ENCODE assay signal across 10 cellular contexts in genomic region chr13:46149272-46150133, GRCh38. TPM values are rescaled to one million over a fixed set of nuclear protein-coding genes. Genes with fewer than 3 reads are reported as not detected.
DNase-seq lines count a peak whose midpoint lies in the region; ATAC-seq and TF ChIP-seq lines count a peak whose summit lies in the region.
"Had no signal": no experiment of that assay in that cellular context is flagged by ENCODE, and none has a peak within 500 bp of the region (broad histone marks: within the 10 kb centered on the region; RNA-seq: fewer than 3 reads in every experiment).

No MANE protein-coding gene starts in this region.

- no peaks in the 10 kb centered on the region for H3K36me3 ChIP-seq in mesenchymal stem cell (ENCODE audit: control insufficient read depth in 1 of 2, insufficient read depth in 2 of 2, low read depth in 1 of 2, low read length in 2 of 2)
- no peaks in the 10 kb centered on the region for H3K36me3 ChIP-seq in WERI-Rb-1

- no peak overlapping the region for H3K18ac ChIP-seq in mesenchymal stem cell (ENCODE audit: low read depth in 1 of 2, low read length in 2 of 2)

- POLR2A ChIA-PET in CD4-positive, alpha-beta T cell (lab: Charles Lee) = interaction anchor here (0.6 to 2.3 kb wide), 4 partner anchors 18 to 146 kb away, joined by 3 to 6 read pairs (median 4); partner anchors contain the start of gene LCP1
- POLR2A ChIA-PET in activated CD8-positive, alpha-beta T cell treated with anti-CD3 and anti-CD28 coated beads, Interleukin-2, amount 10 ng/mL, durations not matched to agents 7 days and 5 days (lab: Charles Lee) = interaction anchor here (1.4 kb wide), 1 partner anchor 24 kb away, joined by 3 read pairs; no protein-coding TSS in a partner anchor

- no peak for TF ChIP-seq CTCF in CD4-positive, alpha-beta T cell (IDR thresholded peaks at IDR 0.05)
- TF ChIP-seq CTCF in osteocyte (IDR thresholded peaks at IDR 0.05) = no peak
- no peak for TF ChIP-seq CTCF in WERI-Rb-1 (IDR thresholded peaks at IDR 0.05; ENCODE audit: low read depth, low read length)

- ATAC-seq in CD4-positive, alpha-beta T cell (ENCODE audit: poor library complexity) = no peak
- ATAC-seq in HG02610 (IDR thresholded peaks at IDR 0.05; ENCODE audit: unreplicated experiment) = peak; percentile 41
- ATAC-seq in activated CD8-positive, alpha-beta T cell treated with anti-CD3 and anti-CD28 coated beads, Interleukin-2, amount 10 ng/mL, durations not matched to agents 7 days and 5 days = peak; percentile 23

- H3K4me1 ChIP-seq in mesenchymal stem cell (ENCODE audit: control insufficient read depth, insufficient read depth, low read depth, low read length) = peaks cover 4% of the 10 kb centered on the region

- no peaks in the 10 kb centered on the region for H3K9me3 ChIP-seq in CD4-positive, alpha-beta T cell (ENCODE audit: control insufficient read depth, low read length)
- H3K9me3 ChIP-seq in mesenchymal stem cell (ENCODE audit: control insufficient read depth, low read length) (no peaks in the 10 kb centered on the region), WERI-Rb-1 (ENCODE audit: severe bottlenecking) (no peaks in the 10 kb centered on the region)

- H2BK120ac ChIP-seq in mesenchymal stem cell (ENCODE audit: low read depth, low read length) = no peak overlapping the region

- CTCF ChIA-PET in CD4-positive, alpha-beta T cell (lab: Charles Lee) = interaction anchor here (1.0 to 4.0 kb wide), 3 partner anchors 11 to 130 kb away, joined by 3 to 19 read pairs (median 3); no protein-coding TSS in a partner anchor
- CTCF ChIA-PET in activated CD8-positive, alpha-beta T cell treated with anti-CD3 and anti-CD28 coated beads, Interleukin-2, amount 10 ng/mL, durations not matched to agents 7 days and 5 days (lab: Charles Lee) = interaction anchor here (1.3 to 4.1 kb wide), 5 partner anchors 10 to 172 kb away, joined by 3 to 37 read pairs (median 21); no protein-coding TSS in a partner anchor

- no peak overlapping the region for H2BK15ac ChIP-seq in mesenchymal stem cell (ENCODE audit: low read depth, poor library complexity, severe bottlenecking)

- H3K4me2 ChIP-seq in mesenchymal stem cell (ENCODE audit: low read length, poor library complexity, severe bottlenecking) = no peak overlapping the region

- H3K9ac ChIP-seq in mesenchymal stem cell (ENCODE audit: low read length) = no peak overlapping the region

- H3K27me3 Mint-ChIP-seq in CD4-positive, alpha-beta T cell = no peaks in the 10 kb centered on the region
- no peaks in the 10 kb centered on the region for H3K27me3 Mint-ChIP-seq in activated CD8-positive, alpha-beta T cell treated with anti-CD3 and anti-CD28 coated beads, Interleukin-2, amount 10 ng/mL, durations not matched to agents 7 days and 5 days (ENCODE audit: low read depth)
- H3K27me3 Mint-ChIP-seq in osteocyte (ENCODE audit: unreplicated experiment) = peaks cover 38% of the 10 kb centered on the region

- H3K4ac ChIP-seq in mesenchymal stem cell (ENCODE audit: low read depth in 1 of 2, low read length in 2 of 2) = no peak overlapping the region

- no peaks in the 10 kb centered on the region for H3K27me3 ChIP-seq in CD4-positive, alpha-beta T cell (ENCODE audit: control insufficient read depth, insufficient read depth, low read length)
- H3K27me3 ChIP-seq in mesenchymal stem cell (ENCODE audit: control insufficient read depth in 1 of 2, insufficient read depth in 1 of 2, low read length in 2 of 2) = peaks cover 0 to 3% of the 10 kb centered on the region in 2 experiments
- no peaks in the 10 kb centered on the region for H3K27me3 ChIP-seq in WERI-Rb-1 (ENCODE audit: insufficient read depth, low read depth, severe bottlenecking)

- H3K36me3 Mint-ChIP-seq in CD4-positive, alpha-beta T cell (ENCODE audit: low read depth) = peaks cover 92% of the 10 kb centered on the region
- peaks cover 87% of the 10 kb centered on the region for H3K36me3 Mint-ChIP-seq in activated CD8-positive, alpha-beta T cell treated with anti-CD3 and anti-CD28 coated beads, Interleukin-2, amount 10 ng/mL, durations not matched to agents 7 days and 5 days (ENCODE audit: low read depth)
- H3K36me3 Mint-ChIP-seq in osteocyte (ENCODE audit: unreplicated experiment) = no peaks in the 10 kb centered on the region

- H2BK5ac ChIP-seq in mesenchymal stem cell (ENCODE audit: low read depth, low read length, poor library complexity, severe bottlenecking) = no peak overlapping the region

- 65% methylated on average over 7 of the region's 7 CpGs for WGBS in mesenchymal stem cell

- H3K4me1 Mint-ChIP-seq in CD4-positive, alpha-beta T cell (ENCODE audit: low read depth) = peaks cover 52% of the 10 kb centered on the region
- H3K4me1 Mint-ChIP-seq in activated CD8-positive, alpha-beta T cell treated with anti-CD3 and anti-CD28 coated beads, Interleukin-2, amount 10 ng/mL, durations not matched to agents 7 days and 5 days (ENCODE audit: low read depth) = peaks cover 29% of the 10 kb centered on the region
- H3K4me1 Mint-ChIP-seq in osteocyte (ENCODE audit: unreplicated experiment) = no peaks in the 10 kb centered on the region

- H4K91ac ChIP-seq in mesenchymal stem cell (ENCODE audit: low read length) = no peak overlapping the region

- H3K27ac ChIP-seq in CD4-positive, alpha-beta T cell (ENCODE audit: low read depth, low read length) = peak overlapping the region; percentile 32
- peak overlapping the region; percentile 29 for H3K27ac ChIP-seq in mesenchymal stem cell (ENCODE audit: low read length, poor library complexity, severe bottlenecking)
- no peak overlapping the region for H3K27ac ChIP-seq in WERI-Rb-1

- H3K9me3 Mint-ChIP-seq in CD4-positive, alpha-beta T cell = no peaks in the 10 kb centered on the region
- no peaks in the 10 kb centered on the region for H3K9me3 Mint-ChIP-seq in activated CD8-positive, alpha-beta T cell treated with anti-CD3 and anti-CD28 coated beads, Interleukin-2, amount 10 ng/mL, durations not matched to agents 7 days and 5 days (ENCODE audit: insufficient read depth)
- H3K9me3 Mint-ChIP-seq in osteocyte (ENCODE audit: unreplicated experiment) = no peaks in the 10 kb centered on the region

- no peak overlapping the region for H3K14ac ChIP-seq in mesenchymal stem cell (ENCODE audit: low read length in 2 of 2)

- no peak overlapping the region for H2BK12ac ChIP-seq in mesenchymal stem cell (ENCODE audit: low read length in 2 of 2)

- no peak overlapping the region for H3K4me3 Mint-ChIP-seq in CD4-positive, alpha-beta T cell
- no peak overlapping the region for H3K4me3 Mint-ChIP-seq in activated CD8-positive, alpha-beta T cell treated with anti-CD3 and anti-CD28 coated beads, Interleukin-2, amount 10 ng/mL, durations not matched to agents 7 days and 5 days
- H3K4me3 Mint-ChIP-seq in osteocyte (ENCODE audit: unreplicated experiment) = no peak overlapping the region

- H2AFZ ChIP-seq in mesenchymal stem cell (ENCODE audit: low read depth, low read length) = no peak overlapping the region

- no peak for DNase-seq in CD4-positive, alpha-beta T cell
- DNase-seq in activated CD8-positive, alpha-beta T cell treated with anti-CD3 and anti-CD28 coated beads, Interleukin-2, amount 10 ng/mL, durations not matched to agents 7 days and 5 days = no peak
- DNase-seq in mesenchymal stem cell (no peak), NCI-H1417 (lab: John Stamatoyannopoulos, UW) (no peak), osteocyte (ENCODE audit: extremely low spot score, unreplicated experiment) (no peak), HK-2 (ENCODE audit: unreplicated experiment) (no peak), WERI-Rb-1 (no peak)
- DNase-seq: activated effector memory CD4-positive, alpha-beta T cell treated with anti-CD3 and anti-CD28 coated beads, Interleukin-2, amount 50 U/mL, for 16 hours had no signal

- H3K23ac ChIP-seq in mesenchymal stem cell (ENCODE audit: low read length in 2 of 2) = no peak overlapping the region

- H3K4me3 ChIP-seq in mesenchymal stem cell (ENCODE audit: insufficient read depth in 1 of 2, low read depth in 1 of 2, low read length in 2 of 2) (no peak overlapping the region), WERI-Rb-1 (ENCODE audit: low read depth, low read length) (no peak overlapping the region)

- intact Hi-C loops in CD4-positive, alpha-beta T cell (cut with DNase I, micrococcal nuclease) = loop anchor here in 1 of 2 experiments (2.0 to 5.0 kb wide), 2 partner anchors 15 to 38 kb away; no protein-coding TSS in a partner anchor

- no peaks in the 10 kb centered on the region for H3K79me1 ChIP-seq in mesenchymal stem cell (replicated peaks; ENCODE audit: low read length, poor library complexity, severe bottlenecking)

- peak overlapping the region; percentile 79 for H3K27ac Mint-ChIP-seq in CD4-positive, alpha-beta T cell
- peak overlapping the region; percentile 75 for H3K27ac Mint-ChIP-seq in activated CD8-positive, alpha-beta T cell treated with anti-CD3 and anti-CD28 coated beads, Interleukin-2, amount 10 ng/mL, durations not matched to agents 7 days and 5 days
- no peak overlapping the region for H3K27ac Mint-ChIP-seq in osteocyte (ENCODE audit: unreplicated experiment)

- H4K8ac ChIP-seq in mesenchymal stem cell (ENCODE audit: low read length) = no peak overlapping the region

- peak overlapping the region; percentile 50 for H2AK5ac ChIP-seq in mesenchymal stem cell (ENCODE audit: low read length, severe bottlenecking)

RNA-seq across cellular contexts. Expression of gene LCP1, which starts 32.5 kb away (rescaled TPM):
- total RNA-seq in CD4-positive, alpha-beta T cell = 100 to 1,000 TPM; 266 to 276 TPM
- 1,000 to 10,000 TPM; 1,296 to 1,321 TPM for total RNA-seq in activated CD8-positive, alpha-beta T cell treated with anti-CD3 and anti-CD28 coated beads, Interleukin-2, amount 10 ng/mL, durations not matched to agents 7 days and 5 days
- 1.1 TPM for polyA plus RNA-seq in mesenchymal stem cell (2013, experiment 1 of 2)
- polyA plus RNA-seq in mesenchymal stem cell (2013, experiment 2 of 2) = 1.1 TPM
- total RNA-seq in osteocyte = 0.08 TPM in 1 of 2 replicates, not detected in the other

RNA-seq across cellular contexts. Expression of gene CPB2, which starts 44.7 kb away (rescaled TPM):
- not detected for total RNA-seq in CD4-positive, alpha-beta T cell
- total RNA-seq in activated CD8-positive, alpha-beta T cell treated with anti-CD3 and anti-CD28 coated beads, Interleukin-2, amount 10 ng/mL, durations not matched to agents 7 days and 5 days = not detected
- not detected for polyA plus RNA-seq in mesenchymal stem cell (2013, experiment 1 of 2)
- polyA plus RNA-seq in mesenchymal stem cell (2013, experiment 2 of 2) = not detected
- not detected in 2 replicates for total RNA-seq in osteocyte
- total RNA-seq: posterior vena cava had no signal

Comparison
In these comparisons a context has a peak if more than half of its experiments do, and no peak if none do; other contexts are left out.
1. RNA of gene LCP1, which starts 32.5 kb away (total RNA-seq): 1,296 to 1,321 TPM in activated CD8-positive, alpha-beta T cell treated with anti-CD3 and anti-CD28 coated beads, Interleukin-2, amount 10 ng/mL, durations not matched to agents 7 days and 5 days and 266 to 276 TPM in CD4-positive, alpha-beta T cell; 0.08 TPM in osteocyte; every median in the first group is over 100 times any median in the second.